ENCODE assay signal across 10 cellular contexts in the genomic region with DNA sequence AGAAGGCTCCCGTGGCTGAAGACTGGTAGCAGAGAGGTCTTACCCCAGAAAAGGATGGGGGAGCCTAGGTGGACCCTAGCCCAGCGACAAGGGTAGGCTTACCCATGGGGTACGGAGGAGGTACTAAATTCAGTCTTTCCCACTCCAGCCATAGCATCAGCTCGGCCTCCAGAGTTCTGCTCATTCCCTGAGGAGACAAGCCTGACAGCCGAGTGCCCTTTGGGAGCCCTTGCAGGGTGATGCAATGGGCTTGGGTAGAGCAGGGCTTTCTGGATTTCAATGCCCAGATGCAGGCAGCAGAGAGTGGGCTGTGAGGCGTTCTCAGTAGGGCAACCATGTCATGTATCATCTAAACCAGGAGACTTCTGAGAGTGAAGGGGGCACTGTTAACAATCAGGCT.
A peak's percentile ranks its signal among the peaks of the same experiment; 100 is the strongest.
DNase-seq lines count a peak whose midpoint lies in the region; ATAC-seq and TF ChIP-seq lines count a peak whose summit lies in the region.
"Had no signal": no experiment of that assay in that cellular context is flagged by ENCODE, and none has a peak within 500 bp of the region (broad histone marks: within the 10 kb centered on the region; RNA-seq: fewer than 3 reads in every experiment).

No MANE protein-coding gene starts in this region.

- H3K27ac Mint-ChIP-seq in CD4-positive, CD25-positive, alpha-beta regulatory T cell, result peak overlapping the region; percentile 78 to 93 (median 93)

- peaks cover 13% of the 10 kb centered on the region for H3K4me1 ChIP-seq in CD4-positive, CD25-positive, alpha-beta regulatory T cell (ENCODE audit: control insufficient read depth, insufficient read depth, low read length, poor library complexity, severe bottlenecking)
- H3K4me1 ChIP-seq in rectal smooth muscle tissue (ENCODE audit: control insufficient read depth, insufficient read depth, low read length), result peaks cover 47% of the 10 kb centered on the region

- H3K27me3 ChIP-seq in CD4-positive, CD25-positive, alpha-beta regulatory T cell (ENCODE audit: control insufficient read depth, insufficient read depth, low read length), result no peaks in the 10 kb centered on the region
- H3K27me3 ChIP-seq in rectal smooth muscle tissue (ENCODE audit: control insufficient read depth, insufficient read depth, low read length), result no peaks in the 10 kb centered on the region

- no peak for TF ChIP-seq CTCF in coronary artery (IDR thresholded peaks at IDR 0.05)

- DNase-seq in CD4-positive, CD25-positive, alpha-beta regulatory T cell, result no peak
- DNase-seq in NCI-H69 (lab: John Stamatoyannopoulos, UW), result peak; percentile 17
- no peak for DNase-seq in coronary artery (ENCODE audit: low spot score)
- DNase-seq in stimulated activated CD4-positive, alpha-beta T cell treated with anti-CD3 and anti-CD28 coated beads, Interleukin-4, amount 100 ng/mL, for 1 hour, result no peak
- no peak for DNase-seq in kidney glomerular epithelial cell (lab: John Stamatoyannopoulos, UW)
- DNase-seq: midbrain, NCI-H2081 treated with DMSO at 0.1 percent for 48 hours had no signal

- no peaks in the 10 kb centered on the region for H3K9me3 Mint-ChIP-seq in CD4-positive, CD25-positive, alpha-beta regulatory T cell

- H3K4me3 ChIP-seq in CD4-positive, CD25-positive, alpha-beta regulatory T cell (ENCODE audit: low read depth, low read length), result no peak overlapping the region
- H3K4me3 ChIP-seq in coronary artery (no peak overlapping the region), rectal smooth muscle tissue (ENCODE audit: low read length) (no peak overlapping the region)

- H3K9ac ChIP-seq in rectal smooth muscle tissue (ENCODE audit: low read length), result no peak overlapping the region

- H3K36me3 Mint-ChIP-seq in CD4-positive, CD25-positive, alpha-beta regulatory T cell, result peaks cover 18% of the 10 kb centered on the region

- ATAC-seq in CD4-positive, CD25-positive, alpha-beta regulatory T cell (ENCODE audit: low read depth in 2 of 2), result no peak
- ATAC-seq in HG03565 (IDR thresholded peaks at IDR 0.05; ENCODE audit: unreplicated experiment) (no peak), GM21737 (IDR thresholded peaks at IDR 0.05; ENCODE audit: unreplicated experiment) (no peak)

- H3K27ac ChIP-seq in CD4-positive, CD25-positive, alpha-beta regulatory T cell (ENCODE audit: insufficient read depth, low read length, poor library complexity, severe bottlenecking), result no peak overlapping the region
- H3K27ac ChIP-seq in coronary artery, result peak overlapping the region; percentile 83 to 93
- peak overlapping the region; percentile 86 for H3K27ac ChIP-seq in rectal smooth muscle tissue (ENCODE audit: low read depth, low read length)

- H3K4me1 Mint-ChIP-seq in CD4-positive, CD25-positive, alpha-beta regulatory T cell, result peaks cover 13 to 27% (median 16%) of the 10 kb centered on the region in 4 donors

- H3K9me3 ChIP-seq in CD4-positive, CD25-positive, alpha-beta regulatory T cell (ENCODE audit: control insufficient read depth in 2 of 2, low read length in 2 of 2), result no peaks in the 10 kb centered on the region

- H3K27me3 Mint-ChIP-seq in CD4-positive, CD25-positive, alpha-beta regulatory T cell, result no peaks in the 10 kb centered on the region

- H3K4me3 Mint-ChIP-seq in CD4-positive, CD25-positive, alpha-beta regulatory T cell, result peak overlapping the region in 2 of 4 donors; percentile 17 to 22

- peaks cover 29% of the 10 kb centered on the region for H3K36me3 ChIP-seq in CD4-positive, CD25-positive, alpha-beta regulatory T cell (ENCODE audit: control insufficient read depth, insufficient read depth, low read length)
- peaks cover 6% of the 10 kb centered on the region for H3K36me3 ChIP-seq in rectal smooth muscle tissue (ENCODE audit: control insufficient read depth, insufficient read depth, low read length)
